In genomic region chr15:83115831-83116565, GRCh38 we compare ENCODE assay signal across 1 cellular context.
TF ChIP-seq lines count a peak whose summit lies in the region.

No MANE protein-coding gene starts in this region.

TF ChIP-seq in GM23338, 12 proteins besides CTCF, POLR2A, EP300 and RAD21 (continued from another document):
- TF ChIP-seq, protein P1, sequence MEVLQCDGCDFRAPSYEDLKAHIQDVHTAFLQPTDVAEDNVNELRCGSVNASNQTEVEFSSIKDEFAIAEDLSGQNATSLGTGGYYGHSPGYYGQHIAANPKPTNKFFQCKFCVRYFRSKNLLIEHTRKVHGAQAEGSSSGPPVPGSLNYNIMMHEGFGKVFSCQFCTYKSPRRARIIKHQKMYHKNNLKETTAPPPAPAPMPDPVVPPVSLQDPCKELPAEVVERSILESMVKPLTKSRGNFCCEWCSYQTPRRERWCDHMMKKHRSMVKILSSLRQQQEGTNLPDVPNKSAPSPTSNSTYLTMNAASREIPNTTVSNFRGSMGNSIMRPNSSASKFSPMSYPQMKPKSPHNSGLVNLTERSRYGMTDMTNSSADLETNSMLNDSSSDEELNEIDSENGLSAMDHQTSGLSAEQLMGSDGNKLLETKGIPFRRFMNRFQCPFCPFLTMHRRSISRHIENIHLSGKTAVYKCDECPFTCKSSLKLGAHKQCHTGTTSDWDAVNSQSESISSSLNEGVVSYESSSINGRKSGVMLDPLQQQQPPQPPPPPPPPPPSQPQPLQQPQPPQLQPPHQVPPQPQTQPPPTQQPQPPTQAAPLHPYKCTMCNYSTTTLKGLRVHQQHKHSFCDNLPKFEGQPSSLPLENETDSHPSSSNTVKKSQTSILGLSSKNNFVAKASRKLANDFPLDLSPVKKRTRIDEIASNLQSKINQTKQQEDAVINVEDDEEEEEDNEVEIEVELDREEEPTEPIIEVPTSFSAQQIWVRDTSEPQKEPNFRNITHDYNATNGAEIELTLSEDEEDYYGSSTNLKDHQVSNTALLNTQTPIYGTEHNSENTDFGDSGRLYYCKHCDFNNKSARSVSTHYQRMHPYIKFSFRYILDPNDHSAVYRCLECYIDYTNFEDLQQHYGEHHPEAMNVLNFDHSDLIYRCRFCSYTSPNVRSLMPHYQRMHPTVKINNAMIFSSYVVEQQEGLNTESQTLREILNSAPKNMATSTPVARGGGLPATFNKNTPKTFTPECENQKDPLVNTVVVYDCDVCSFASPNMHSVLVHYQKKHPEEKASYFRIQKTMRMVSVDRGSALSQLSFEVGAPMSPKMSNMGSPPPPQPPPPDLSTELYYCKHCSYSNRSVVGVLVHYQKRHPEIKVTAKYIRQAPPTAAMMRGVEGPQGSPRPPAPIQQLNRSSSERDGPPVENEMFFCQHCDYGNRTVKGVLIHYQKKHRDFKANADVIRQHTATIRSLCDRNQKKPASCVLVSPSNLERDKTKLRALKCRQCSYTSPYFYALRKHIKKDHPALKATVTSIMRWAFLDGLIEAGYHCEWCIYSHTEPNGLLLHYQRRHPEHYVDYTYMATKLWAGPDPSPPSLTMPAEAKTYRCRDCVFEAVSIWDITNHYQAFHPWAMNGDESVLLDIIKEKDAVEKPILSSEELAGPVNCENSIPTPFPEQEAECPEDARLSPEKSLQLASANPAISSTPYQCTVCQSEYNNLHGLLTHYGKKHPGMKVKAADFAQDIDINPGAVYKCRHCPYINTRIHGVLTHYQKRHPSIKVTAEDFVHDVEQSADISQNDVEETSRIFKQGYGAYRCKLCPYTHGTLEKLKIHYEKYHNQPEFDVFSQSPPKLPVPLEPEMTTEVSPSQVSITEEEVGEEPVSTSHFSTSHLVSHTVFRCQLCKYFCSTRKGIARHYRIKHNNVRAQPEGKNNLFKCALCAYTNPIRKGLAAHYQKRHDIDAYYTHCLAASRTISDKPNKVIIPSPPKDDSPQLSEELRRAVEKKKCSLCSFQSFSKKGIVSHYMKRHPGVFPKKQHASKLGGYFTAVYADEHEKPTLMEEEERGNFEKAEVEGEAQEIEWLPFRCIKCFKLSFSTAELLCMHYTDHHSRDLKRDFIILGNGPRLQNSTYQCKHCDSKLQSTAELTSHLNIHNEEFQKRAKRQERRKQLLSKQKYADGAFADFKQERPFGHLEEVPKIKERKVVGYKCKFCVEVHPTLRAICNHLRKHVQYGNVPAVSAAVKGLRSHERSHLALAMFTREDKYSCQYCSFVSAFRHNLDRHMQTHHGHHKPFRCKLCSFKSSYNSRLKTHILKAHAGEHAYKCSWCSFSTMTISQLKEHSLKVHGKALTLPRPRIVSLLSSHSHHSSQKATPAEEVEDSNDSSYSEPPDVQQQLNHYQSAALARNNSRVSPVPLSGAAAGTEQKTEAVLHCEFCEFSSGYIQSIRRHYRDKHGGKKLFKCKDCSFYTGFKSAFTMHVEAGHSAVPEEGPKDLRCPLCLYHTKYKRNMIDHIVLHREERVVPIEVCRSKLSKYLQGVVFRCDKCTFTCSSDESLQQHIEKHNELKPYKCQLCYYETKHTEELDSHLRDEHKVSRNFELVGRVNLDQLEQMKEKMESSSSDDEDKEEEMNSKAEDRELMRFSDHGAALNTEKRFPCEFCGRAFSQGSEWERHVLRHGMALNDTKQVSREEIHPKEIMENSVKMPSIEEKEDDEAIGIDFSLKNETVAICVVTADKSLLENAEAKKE (CRISPR knock-in tag; IDR thresholded peaks at IDR 0.05) = no peak
- no peak for TF ChIP-seq REST (IDR thresholded peaks at IDR 0.05; ENCODE audit: unreplicated experiment)
- TF ChIP-seq EZH2 (IDR thresholded peaks at IDR 0.05; ENCODE audit: low read depth, unreplicated experiment) = no peak
- no peak for TF ChIP-seq ETS1 (IDR thresholded peaks at IDR 0.05)
- no peak for TF ChIP-seq EZH2phosphoT487 (IDR thresholded peaks at IDR 0.05; ENCODE audit: unreplicated experiment)
- no peak for TF ChIP-seq JUNB (IDR thresholded peaks at IDR 0.05; ENCODE audit: unreplicated experiment)
- no peak for TF ChIP-seq NANOG (IDR thresholded peaks at IDR 0.05; ENCODE audit: borderline replicate concordance)
- TF ChIP-seq CREB1 (CRISPR knock-in tag; IDR thresholded peaks at IDR 0.05; ENCODE audit: low read depth) = no peak
